Comparison of ENCODE assay signal across 7 cellular contexts in genomic region chr19:10568444-10568825, GRCh38. TPM values are rescaled to one million over a fixed set of nuclear protein-coding genes. Genes with fewer than 3 reads are reported as not detected.
DNase-seq lines count a peak whose midpoint lies in the region; ATAC-seq and TF ChIP-seq lines count a peak whose summit lies in the region.
"Had no signal": no experiment of that assay in that cellular context is flagged by ENCODE, and none has a peak within 500 bp of the region (broad histone marks: within the 10 kb centered on the region; RNA-seq: fewer than 3 reads in every experiment).

No MANE protein-coding gene starts in this region.

- peak overlapping the region; percentile 61 for H3K4me3 ChIP-seq in NB4 (ENCODE audit: low read depth, low read length)
- H3K4me3 ChIP-seq in psoas muscle = peak overlapping the region; percentile 92

- intact Hi-C loops in psoas muscle (cut with DNase I) = loop anchor here in 1 of 2 donors (5.0 kb wide), 2 partner anchors 66 to 166 kb away; partner anchors contain the start of genes CDC37 and KEAP1

- peaks cover 0 to 6% of the 10 kb centered on the region in 2 donors for H3K36me3 ChIP-seq in psoas muscle (ENCODE audit: insufficient read depth in 1 of 2, low read depth in 1 of 2)

- H3K9me3 ChIP-seq in psoas muscle = no peaks in the 10 kb centered on the region

- no peaks in the 10 kb centered on the region for H3K27me3 ChIP-seq in psoas muscle (ENCODE audit: insufficient read depth in 3 of 3, low read length in 2 of 3)

- ATAC-seq in GM21528 (IDR thresholded peaks at IDR 0.05; ENCODE audit: low FRiP score, unreplicated experiment) (peak; percentile 4), psoas muscle (peak in 1 of 4 donors; percentile 0)

- TF ChIP-seq CTCF in NB4 (IDR thresholded peaks at IDR 0.05; ENCODE audit: low read depth, low read length) (no peak), psoas muscle (IDR thresholded peaks at IDR 0.05) (no peak)

- WGBS in psoas muscle, 3 donors = 0 to 1% (median 1%) methylated on average over 34 to 49 of the region's 49 CpGs

- H3K4me1 ChIP-seq in psoas muscle = peaks cover 38% of the 10 kb centered on the region

- no peak for TF ChIP-seq POLR2A in NB4 (IDR thresholded peaks at IDR 0.05; ENCODE audit: extremely low read depth, insufficient read length)

- H3K27ac ChIP-seq in psoas muscle = peak overlapping the region; percentile 74

- DNase-seq in NB4 (ENCODE audit: low read depth) = peak; percentile 89
- DNase-seq in dermis blood vessel endothelial cell = peak; percentile 44
- DNase-seq in psoas muscle = peak in 1 of 2 donors; percentile 62
- DNase-seq in NCI-H2107 treated with DMSO at 0.1 percent for 48 hours (lab: John Stamatoyannopoulos, UW; ENCODE audit: unreplicated experiment) = no peak
- no peak for DNase-seq in AG08395 (ENCODE audit: low spot score)

RNA-seq across cellular contexts. Expression of gene CDKN2D, which starts 0.3 kb away (rescaled TPM):
- total RNA-seq in dermis blood vessel endothelial cell = 4.6 and 7.6 TPM in 2 replicates
- total RNA-seq in psoas muscle = 10 to 100 TPM in 3 of 4 donors, 1 to 10 TPM in 1; 6.1 to 13.1 (median 11.8) TPM
- polyA plus RNA-seq in psoas muscle = 10 to 100 TPM; 18.0 to 29.2 (median 22.7) TPM

RNA-seq across cellular contexts. Expression of gene KRI1, which starts 2.6 kb away (rescaled TPM):
- total RNA-seq in dermis blood vessel endothelial cell = 8.6 and 11.2 TPM in 2 replicates
- total RNA-seq in psoas muscle = 10 to 100 TPM; 17.3 to 20.6 (median 20.3) TPM
- polyA plus RNA-seq in psoas muscle = 10 to 100 TPM; 14.8 to 21.6 (median 20.1) TPM

RNA-seq across cellular contexts. Expression of gene AP1M2, which starts 18.7 kb away (rescaled TPM):
- total RNA-seq in dermis blood vessel endothelial cell (0.17 TPM in 1 of 2 replicates, not detected in the other), psoas muscle (not detected)
- polyA plus RNA-seq in psoas muscle = under 1 TPM in 1 of 3 donors, not detected in 2; 0.13 TPM
- total RNA-seq: myocyte had no signal

RNA-seq across cellular contexts. Expression of gene ATG4D, which starts 24.7 kb away (rescaled TPM):
- total RNA-seq in dermis blood vessel endothelial cell (9.5 and 12.6 TPM in 2 replicates), psoas muscle (10 to 100 TPM; 42.5 to 71.8 (median 60.8) TPM)
- 10 to 100 TPM; 49.3 to 95.7 (median 72.8) TPM for polyA plus RNA-seq in psoas muscle

RNA-seq across cellular contexts. Expression of gene S1PR5, which starts 51.2 kb away (rescaled TPM):
- total RNA-seq in dermis blood vessel endothelial cell (under 0.01 TPM in 1 of 2 replicates, not detected in the other), psoas muscle (under 1 TPM; 0.15 to 0.30 (median 0.17) TPM)
- polyA plus RNA-seq in psoas muscle = under 1 TPM; 0.07 to 0.12 (median 0.08) TPM

Comparison
In these comparisons a context has a peak if more than half of its experiments do, and no peak if none do; other contexts are left out.
1. DNase-seq: peak in NB4 (single experiment) and dermis blood vessel endothelial cell (single experiment); none in NCI-H2107 treated with DMSO at 0.1 percent for 48 hours (single experiment) and AG08395 (single experiment).